ENCODE assay signal across 26 cellular contexts in the genomic region with DNA sequence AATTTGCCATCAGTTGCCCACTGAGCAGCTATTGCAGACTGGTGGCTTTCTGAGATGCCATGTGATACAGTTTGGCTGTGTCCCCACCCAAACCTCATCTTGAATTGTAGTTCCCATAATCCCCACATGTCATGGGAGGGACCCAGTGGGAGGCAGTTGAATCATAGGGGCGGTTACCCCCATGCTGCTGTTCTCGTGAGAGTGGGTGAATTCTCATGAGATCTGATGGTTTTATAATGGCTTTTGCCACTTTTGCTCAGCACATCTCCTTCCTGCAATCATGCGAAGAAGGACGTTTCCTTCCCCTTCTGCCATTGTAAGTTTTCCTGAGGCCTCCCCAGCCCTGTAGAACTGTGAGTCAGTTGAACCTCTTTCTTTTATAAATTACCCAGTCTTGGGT.
"Had no signal": no experiment of that assay in that cellular context is flagged by ENCODE, and none has a peak within 500 bp of the region (broad histone marks: within the 10 kb centered on the region; RNA-seq: fewer than 3 reads in every experiment).

No MANE protein-coding gene starts in this region.

- H3K36me3 ChIP-seq: heart right ventricle, left lung, neural progenitor cell, ovary, sigmoid colon, stomach, tibial artery had no signal

- H3K27me3 ChIP-seq: foreskin keratinocyte, heart right ventricle, neural progenitor cell, ovary, sigmoid colon, testis, tibial artery had no signal

- H3K4me2 ChIP-seq: neural progenitor cell had no signal

- H3K9ac ChIP-seq: neural progenitor cell had no signal

- H3K27ac ChIP-seq: dorsolateral prefrontal cortex, foreskin keratinocyte, heart right ventricle, left lung, neural progenitor cell, ovary, psoas muscle, sigmoid colon, stomach, testis, tibial artery had no signal

- DNase-seq: cortex of kidney; dorsolateral prefrontal cortex; effector CD4-positive, alpha-beta T cell; foreskin keratinocyte; glutamatergic neuron; heart right ventricle; hippocampal formation; left cardiac atrium; left lung; mesenchymal stem cell; mucosa of descending colon; naive thymus-derived CD4-positive, alpha-beta T cell; ovary; posterior cingulate gyrus; right cardiac atrium; sigmoid colon; stimulated activated CD4-positive, alpha-beta T cell treated with anti-CD3 and anti-CD28 coated beads, Interleukin-2, amount 100 ng/mL, for 24 hours; stimulated activated CD4-positive, alpha-beta T cell treated with anti-CD3 and anti-CD28 coated beads, Interleukin-4, amount 100 ng/mL, for 24 hours; stimulated activated naive CD4-positive, alpha-beta T cell treated with Interleukin-2 at 50 U/mL for 16 hours; stomach; testis; tibial artery had no signal

- H2AFZ ChIP-seq: neural progenitor cell had no signal

- H3K4me3 ChIP-seq: dorsolateral prefrontal cortex, heart right ventricle, left lung, mucosa of descending colon, neural progenitor cell, ovary, psoas muscle, sigmoid colon, stomach, testis, tibial artery had no signal

- H3K4me1 ChIP-seq: foreskin keratinocyte, left lung, neural progenitor cell, psoas muscle, testis had no signal

- H3K9me3 ChIP-seq: heart right ventricle, left lung, mucosa of descending colon, ovary, psoas muscle, sigmoid colon, stomach, testis, tibial artery had no signal

- ATAC-seq: esophagus mucosa; foreskin keratinocyte; heart right ventricle; left cardiac atrium; left lung; mucosa of descending colon; naive thymus-derived CD4-positive, alpha-beta T cell; psoas muscle; right cardiac atrium; stimulated activated effector memory CD8-positive, alpha-beta T cell treated with anti-CD3 and anti-CD28 coated beads, Interleukin-12 subunit alpha, Interleukin-12 subunit beta, amount 100 ng/mL, for 72 hours had no signal
